16 cellular contexts compared by ENCODE assay signal in the genomic region with DNA sequence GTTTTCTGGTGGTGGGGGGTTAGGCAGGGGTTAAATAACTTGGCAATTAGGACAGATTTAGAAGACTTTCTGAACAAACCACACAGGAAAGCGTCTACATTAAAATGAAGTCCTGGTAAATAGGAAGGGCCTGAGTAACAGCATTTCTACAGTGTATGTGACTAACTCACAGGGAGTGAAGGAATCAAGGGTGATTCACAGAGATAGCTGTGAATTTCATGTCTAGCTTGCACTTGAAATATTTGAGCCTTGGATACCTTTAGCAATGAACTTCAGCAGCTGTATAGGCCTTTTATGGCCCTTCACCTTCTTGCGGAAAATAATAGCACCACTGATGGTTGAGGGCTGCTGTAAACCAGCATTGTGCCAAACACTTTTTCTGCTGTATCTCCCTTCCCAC. TPM values are rescaled to one million over a fixed set of nuclear protein-coding genes. Genes with fewer than 3 reads are reported as not detected.
DNase-seq lines count a peak whose midpoint lies in the region; ATAC-seq and TF ChIP-seq lines count a peak whose summit lies in the region.
"Had no signal": no experiment of that assay in that cellular context is flagged by ENCODE, and none has a peak within 500 bp of the region (broad histone marks: within the 10 kb centered on the region; RNA-seq: fewer than 3 reads in every experiment).

No MANE protein-coding gene starts in this region.

- intact Hi-C loops in cardiac septum (cut with DNase I): no loop called here

- peak overlapping the region; percentile 54 for H3K9ac ChIP-seq in mesenchymal stem cell (ENCODE audit: low read length)

- no peak overlapping the region for H2BK120ac ChIP-seq in mesenchymal stem cell (ENCODE audit: low read depth, low read length)

- no peak overlapping the region for H3K4me2 ChIP-seq in mesenchymal stem cell (ENCODE audit: low read length, poor library complexity, severe bottlenecking)

- no peak overlapping the region for H2BK12ac ChIP-seq in mesenchymal stem cell (ENCODE audit: low read length in 2 of 2)

- H2AK5ac ChIP-seq in mesenchymal stem cell (ENCODE audit: low read length, severe bottlenecking): no peak overlapping the region

- no peak overlapping the region for H3K18ac ChIP-seq in mesenchymal stem cell (ENCODE audit: low read depth in 1 of 2, low read length in 2 of 2)

- ATAC-seq in GM21360 (IDR thresholded peaks at IDR 0.05; ENCODE audit: unreplicated experiment): no peak
- ATAC-seq: HCT116 had no signal

- no peak overlapping the region for H4K91ac ChIP-seq in mesenchymal stem cell (ENCODE audit: low read length)

- H4K8ac ChIP-seq in mesenchymal stem cell (ENCODE audit: low read length): no peak overlapping the region

- H3K79me1 ChIP-seq in mesenchymal stem cell (replicated peaks; ENCODE audit: low read length, poor library complexity, severe bottlenecking): no peaks in the 10 kb centered on the region

- no peak overlapping the region for H2BK5ac ChIP-seq in mesenchymal stem cell (ENCODE audit: low read depth, low read length, poor library complexity, severe bottlenecking)

- no peaks in the 10 kb centered on the region for H3K4me1 ChIP-seq in mesenchymal stem cell (ENCODE audit: control insufficient read depth, insufficient read depth, low read depth, low read length)
- H3K4me1 ChIP-seq: esophagus muscularis mucosa, stomach had no signal

- peak; percentile 60 for DNase-seq in AG10803 (ENCODE audit: low read depth)
- DNase-seq in HCEC 1CT: peak; percentile 48
- peak; percentile 16 for DNase-seq in astrocyte of the hippocampus (ENCODE audit: low read depth, low spot score)
- DNase-seq in mesenchymal stem cell: no peak
- no peak for DNase-seq in stimulated activated CD4-positive, alpha-beta T cell treated with anti-CD3 and anti-CD28 coated beads, Interleukin-4, amount 100 ng/mL, for 1 hour
- no peak for DNase-seq in cardiac septum (ENCODE audit: low spot score)
- no peak for DNase-seq in NCI-H2171 (lab: John Stamatoyannopoulos, UW)
- DNase-seq: activated CD4-positive, alpha-beta T cell treated with anti-CD3 and anti-CD28 coated beads, Interleukin-2, amount 50 U/mL, for 1 hour; COR-L47; NCI-H2171 treated with DMSO at 0.1 percent for 48 hours; posterior cingulate gyrus; stomach had no signal

- peaks cover 11 to 45% of the 10 kb centered on the region in 2 experiments for H3K36me3 ChIP-seq in mesenchymal stem cell (ENCODE audit: control insufficient read depth in 1 of 2, insufficient read depth in 2 of 2, low read depth in 1 of 2, low read length in 2 of 2)

- no peak for TF ChIP-seq CTCF in AG10803 (conservative IDR thresholded peaks at IDR 0.05; ENCODE audit: low read length)

- no peak overlapping the region for H3K14ac ChIP-seq in mesenchymal stem cell (ENCODE audit: low read length in 2 of 2)

- H3K4me3 ChIP-seq in AG10803 (ENCODE audit: low read length) (no peak overlapping the region), mesenchymal stem cell (ENCODE audit: insufficient read depth in 1 of 2, low read depth in 1 of 2, low read length in 2 of 2) (no peak overlapping the region)
- H3K4me3 ChIP-seq: esophagus muscularis mucosa, stomach had no signal

- no peaks in the 10 kb centered on the region for H3K9me3 ChIP-seq in mesenchymal stem cell (ENCODE audit: control insufficient read depth, low read length)
- H3K9me3 ChIP-seq: esophagus muscularis mucosa, stomach had no signal

- H3K23ac ChIP-seq in mesenchymal stem cell (ENCODE audit: low read length in 2 of 2): no peak overlapping the region

- H3K27ac ChIP-seq in mesenchymal stem cell (ENCODE audit: low read length, poor library complexity, severe bottlenecking): peak overlapping the region; percentile 18
- H3K27ac ChIP-seq: esophagus muscularis mucosa, stomach had no signal

- no peak overlapping the region for H3K4ac ChIP-seq in mesenchymal stem cell (ENCODE audit: low read depth in 1 of 2, low read length in 2 of 2)

- H2BK15ac ChIP-seq in mesenchymal stem cell (ENCODE audit: low read depth, poor library complexity, severe bottlenecking): no peak overlapping the region

- WGBS in mesenchymal stem cell: 92% methylated on average over 2 of the region's 2 CpGs

- no peaks in the 10 kb centered on the region for H3K27me3 ChIP-seq in mesenchymal stem cell (ENCODE audit: control insufficient read depth in 1 of 2, insufficient read depth in 1 of 2, low read length in 2 of 2)
- H3K27me3 ChIP-seq: esophagus muscularis mucosa, stomach had no signal

- H2AFZ ChIP-seq in mesenchymal stem cell (ENCODE audit: low read depth, low read length): no peak overlapping the region

RNA-seq across cellular contexts. Expression of gene LDHA, which starts 26.1 kb away (rescaled TPM):
- 404 TPM for polyA plus RNA-seq in mesenchymal stem cell (2013, experiment 1 of 2)
- 417 TPM for polyA plus RNA-seq in mesenchymal stem cell (2013, experiment 2 of 2)
- total RNA-seq in cardiac septum: 329 TPM

RNA-seq across cellular contexts. Expression of gene LDHC, which starts 43.9 kb away (rescaled TPM):
- polyA plus RNA-seq in mesenchymal stem cell (2013, experiment 1 of 2): 0.22 TPM
- polyA plus RNA-seq in mesenchymal stem cell (2013, experiment 2 of 2): 0.29 TPM
- 1.2 TPM for total RNA-seq in cardiac septum
- total RNA-seq: esophagus muscularis mucosa, mesenteric fat pad had no signal

RNA-seq across cellular contexts. Expression of gene GTF2H1, which starts 45.9 kb away (rescaled TPM):
- 37.9 TPM for polyA plus RNA-seq in mesenchymal stem cell (2013, experiment 1 of 2)
- 39.5 TPM for polyA plus RNA-seq in mesenchymal stem cell (2013, experiment 2 of 2)
- total RNA-seq in cardiac septum: 23.6 TPM

RNA-seq across cellular contexts. Expression of gene HPS5, which starts 46.3 kb away (rescaled TPM):
- 7.2 TPM for polyA plus RNA-seq in mesenchymal stem cell (2013, experiment 1 of 2)
- polyA plus RNA-seq in mesenchymal stem cell (2013, experiment 2 of 2): 7.4 TPM
- total RNA-seq in cardiac septum: 11.2 TPM

Comparison
In these comparisons a context has a peak if more than half of its experiments do, and no peak if none do; other contexts are left out.
1. DNase-seq: peak in AG10803 (single experiment), HCEC 1CT (single experiment) and astrocyte of the hippocampus (single experiment); none in mesenchymal stem cell (single experiment), stimulated activated CD4-positive, alpha-beta T cell treated with anti-CD3 and anti-CD28 coated beads, Interleukin-4, amount 100 ng/mL, for 1 hour (single experiment), cardiac septum (single experiment) and NCI-H2171 (single experiment).